Comparison of ENCODE assay signal across 18 cellular contexts in the genomic region with DNA sequence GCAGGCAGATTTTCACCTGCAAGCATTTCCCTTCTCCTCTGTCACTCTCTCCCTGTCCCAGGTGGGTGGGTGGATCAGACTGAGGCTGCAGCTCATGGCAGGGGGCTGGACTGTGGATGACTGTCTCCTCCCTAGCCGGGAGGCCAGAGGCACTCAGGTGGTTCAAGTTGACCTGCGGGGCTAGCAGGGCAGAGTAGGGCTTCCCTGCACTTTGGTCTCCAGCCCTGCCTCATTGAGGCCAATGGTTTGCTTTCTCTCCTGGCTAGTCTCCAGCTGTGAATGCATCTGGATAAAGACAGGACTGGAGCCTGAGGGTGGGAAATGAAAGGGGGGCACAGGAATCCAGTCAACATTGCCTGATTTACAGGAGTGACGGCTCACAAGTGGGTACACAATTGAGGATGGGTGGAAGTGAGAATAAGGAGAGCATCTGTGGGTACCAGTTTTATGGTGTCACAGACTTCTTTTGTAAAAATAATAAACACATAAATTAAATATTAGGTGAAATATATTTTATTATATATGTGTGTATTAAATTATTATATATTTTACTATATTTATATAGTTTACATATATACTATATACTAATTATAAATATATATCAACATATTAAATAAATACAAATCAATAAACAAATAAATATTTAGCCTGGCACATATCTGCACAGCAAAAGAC. TPM values are rescaled to one million over a fixed set of nuclear protein-coding genes. Genes with fewer than 3 reads are reported as not detected.
DNase-seq lines count a peak whose midpoint lies in the region; ATAC-seq and TF ChIP-seq lines count a peak whose summit lies in the region.
"Had no signal": no experiment of that assay in that cellular context is flagged by ENCODE, and none has a peak within 500 bp of the region (broad histone marks: within the 10 kb centered on the region; RNA-seq: fewer than 3 reads in every experiment).

No MANE protein-coding gene starts in this region.

- H3K9ac ChIP-seq in mucosa of rectum (ENCODE audit: low read depth in 1 of 2, low read length in 2 of 2), result no peak overlapping the region

- no peak overlapping the region for H3K4me3 Mint-ChIP-seq in activated CD8-positive, alpha-beta memory T cell treated with anti-CD3 and anti-CD28 coated beads, Interleukin-2, amount 10 ng/mL, durations not matched to agents 7 days and 5 days
- peak overlapping the region in 4 of 7 donors; percentile 23 to 64 (median 40) for H3K4me3 Mint-ChIP-seq in CD8-positive, alpha-beta memory T cell
- H3K4me3 Mint-ChIP-seq in activated T-helper 1 cell treated with anti-CD3 and anti-CD28 coated beads, Interleukin-12 subunit alpha, Interleukin-12 subunit beta, Interleukin-2, Interleukin-4 antibody, amounts not matched to agents 30 ng/mL and 10 ng/mL and 1 ng/mL, durations not matched to agents 14 hours and 24 hours and 36 hours, result peak overlapping the region; percentile 76
- H3K4me3 Mint-ChIP-seq: nephron progenitor cell had no signal

- no peak for TF ChIP-seq CTCF in lower lobe of right lung (IDR thresholded peaks at IDR 0.05)
- TF ChIP-seq CTCF in tibial nerve (IDR thresholded peaks at IDR 0.05), result no peak

- TF ChIP-seq POLR2A in tibial nerve (IDR thresholded peaks at IDR 0.05), result no peak

- no peak overlapping the region for H3K4me3 ChIP-seq in CD8-positive, alpha-beta memory T cell (ENCODE audit: low read length)
- no peak overlapping the region for H3K4me3 ChIP-seq in mucosa of rectum (ENCODE audit: low read length in 2 of 2)
- no peak overlapping the region for H3K4me3 ChIP-seq in lower lobe of right lung
- no peak overlapping the region for H3K4me3 ChIP-seq in tibial nerve
- H3K4me3 ChIP-seq: esophagus muscularis mucosa had no signal

- no peak for ATAC-seq in activated CD8-positive, alpha-beta memory T cell treated with anti-CD3 and anti-CD28 coated beads, Interleukin-2, amount 10 ng/mL, durations not matched to agents 7 days and 5 days
- no peak for ATAC-seq in lower lobe of right lung
- no peak for ATAC-seq in HG03432 (IDR thresholded peaks at IDR 0.05; ENCODE audit: unreplicated experiment)

- intact Hi-C loops in activated T-helper 1 cell treated with anti-CD3 and anti-CD28 coated beads, Interleukin-12 subunit alpha, Interleukin-12 subunit beta, Interleukin-2, Interleukin-4 antibody, amounts not matched to agents 30 ng/mL and 10 ng/mL and 1 ng/mL, durations not matched to agents 14 hours and 24 hours and 36 hours (cut with micrococcal nuclease), result loop anchor here (1.0 kb wide), 2 partner anchors 8 to 36 kb away; no protein-coding TSS in a partner anchor
- intact Hi-C loops in lower lobe of right lung (cut with DNase I), result no loop called here

- POLR2A ChIA-PET in CD8-positive, alpha-beta memory T cell (lab: Charles Lee), result no interaction called here

- no peaks in the 10 kb centered on the region for H3K9me3 ChIP-seq in CD8-positive, alpha-beta memory T cell (ENCODE audit: low read length)
- H3K9me3 ChIP-seq in mucosa of rectum (ENCODE audit: control insufficient read depth in 2 of 2, low read length in 2 of 2) (no peaks in the 10 kb centered on the region), lower lobe of right lung (no peaks in the 10 kb centered on the region), tibial nerve (no peaks in the 10 kb centered on the region)

- H3K4me1 ChIP-seq in CD8-positive, alpha-beta memory T cell (ENCODE audit: insufficient read depth, low read length), result peaks cover 87% of the 10 kb centered on the region
- H3K4me1 ChIP-seq in mucosa of rectum (ENCODE audit: control insufficient read depth in 2 of 2, insufficient read depth in 2 of 2, low read length in 2 of 2) (peaks cover 31 to 57% of the 10 kb centered on the region in 2 donors), lower lobe of right lung (peaks cover 33% of the 10 kb centered on the region), tibial nerve (peaks cover 0 to 13% (median 3%) of the 10 kb centered on the region in 4 donors)

- no peak for TF ChIP-seq EP300 in tibial nerve (IDR thresholded peaks at IDR 0.05)

- H3K36me3 ChIP-seq in CD8-positive, alpha-beta memory T cell (ENCODE audit: insufficient read depth, low read length), result no peaks in the 10 kb centered on the region
- H3K36me3 ChIP-seq in mucosa of rectum (ENCODE audit: control insufficient read depth in 2 of 2, insufficient read depth in 2 of 2, low read length in 2 of 2) (no peaks in the 10 kb centered on the region), lower lobe of right lung (no peaks in the 10 kb centered on the region), tibial nerve (no peaks in the 10 kb centered on the region)
- H3K36me3 ChIP-seq: brain microvascular endothelial cell, esophagus muscularis mucosa had no signal

- no peaks in the 10 kb centered on the region for H3K9me3 Mint-ChIP-seq in activated CD8-positive, alpha-beta memory T cell treated with anti-CD3 and anti-CD28 coated beads, Interleukin-2, amount 10 ng/mL, durations not matched to agents 7 days and 5 days (ENCODE audit: low read depth)
- no peaks in the 10 kb centered on the region for H3K9me3 Mint-ChIP-seq in CD8-positive, alpha-beta memory T cell
- H3K9me3 Mint-ChIP-seq in activated T-helper 1 cell treated with anti-CD3 and anti-CD28 coated beads, Interleukin-12 subunit alpha, Interleukin-12 subunit beta, Interleukin-2, Interleukin-4 antibody, amounts not matched to agents 30 ng/mL and 10 ng/mL and 1 ng/mL, durations not matched to agents 14 hours and 24 hours and 36 hours, result peaks cover 5% of the 10 kb centered on the region
- H3K9me3 Mint-ChIP-seq: nephron progenitor cell had no signal

- no peak overlapping the region for H3K27ac ChIP-seq in CD8-positive, alpha-beta memory T cell (ENCODE audit: low read depth, low read length)
- peak overlapping the region; percentile 40 to 62 for H3K27ac ChIP-seq in mucosa of rectum (ENCODE audit: low read depth in 2 of 2, low read length in 2 of 2)
- H3K27ac ChIP-seq in lower lobe of right lung, result no peak overlapping the region
- H3K27ac ChIP-seq in tibial nerve, result no peak overlapping the region
- H3K27ac ChIP-seq: brain microvascular endothelial cell, esophagus muscularis mucosa had no signal

- no peak for DNase-seq in activated CD8-positive, alpha-beta memory T cell treated with anti-CD3 and anti-CD28 coated beads, Interleukin-2, amount 10 ng/mL, durations not matched to agents 7 days and 5 days
- no peak for DNase-seq in activated CD8-positive, alpha-beta memory T cell treated with anti-CD3 and anti-CD28 coated beads, Interleukin-2, amount 50 U/mL, for 48 hours
- DNase-seq in CD8-positive, alpha-beta memory T cell, result no peak
- no peak for DNase-seq in activated T-helper 1 cell treated with anti-CD3 and anti-CD28 coated beads, Interleukin-12 subunit alpha, Interleukin-12 subunit beta, Interleukin-2, Interleukin-4 antibody, amounts not matched to agents 30 ng/mL and 10 ng/mL and 1 ng/mL, durations not matched to agents 14 hours and 24 hours and 36 hours (ENCODE audit: low spot score)
- DNase-seq in lower lobe of right lung (no peak), tibial nerve (ENCODE audit: low spot score in 2 of 2) (no peak)
- DNase-seq: activated CD4-positive, alpha-beta T cell treated with anti-CD3 and anti-CD28 coated beads for 48 hours; brain microvascular endothelial cell; Calu3; glutamatergic neuron; MM.1S; NCI-H187 treated with DMSO at 0.1 percent for 48 hours; NCI-H510A treated with DMSO at 0.1 percent for 48 hours; nephron progenitor cell; stimulated activated CD4-positive, alpha-beta T cell treated with anti-CD3 and anti-CD28 coated beads, Interleukin-12 subunit alpha, Interleukin-12 subunit beta, amount 100 ng/mL, for 4 hours had no signal

- CTCF ChIA-PET in activated CD8-positive, alpha-beta memory T cell treated with anti-CD3 and anti-CD28 coated beads, Interleukin-2, amount 10 ng/mL, durations not matched to agents 7 days and 5 days (lab: Charles Lee), result interaction anchor here (5.5 kb wide), 1 partner anchor 23 kb away, joined by 37 read pairs; no protein-coding TSS in a partner anchor
- CTCF ChIA-PET in CD8-positive, alpha-beta memory T cell (lab: Charles Lee), result no interaction called here

- peaks cover 79% of the 10 kb centered on the region for H3K4me1 Mint-ChIP-seq in activated CD8-positive, alpha-beta memory T cell treated with anti-CD3 and anti-CD28 coated beads, Interleukin-2, amount 10 ng/mL, durations not matched to agents 7 days and 5 days
- H3K4me1 Mint-ChIP-seq in CD8-positive, alpha-beta memory T cell, result peaks cover 84 to 96% (median 95%) of the 10 kb centered on the region in 3 donors
- peaks cover 89% of the 10 kb centered on the region for H3K4me1 Mint-ChIP-seq in activated T-helper 1 cell treated with anti-CD3 and anti-CD28 coated beads, Interleukin-12 subunit alpha, Interleukin-12 subunit beta, Interleukin-2, Interleukin-4 antibody, amounts not matched to agents 30 ng/mL and 10 ng/mL and 1 ng/mL, durations not matched to agents 14 hours and 24 hours and 36 hours (ENCODE audit: low read depth)

- no peaks in the 10 kb centered on the region for H3K27me3 Mint-ChIP-seq in activated CD8-positive, alpha-beta memory T cell treated with anti-CD3 and anti-CD28 coated beads, Interleukin-2, amount 10 ng/mL, durations not matched to agents 7 days and 5 days
- no peaks in the 10 kb centered on the region for H3K27me3 Mint-ChIP-seq in CD8-positive, alpha-beta memory T cell
- H3K27me3 Mint-ChIP-seq in activated T-helper 1 cell treated with anti-CD3 and anti-CD28 coated beads, Interleukin-12 subunit alpha, Interleukin-12 subunit beta, Interleukin-2, Interleukin-4 antibody, amounts not matched to agents 30 ng/mL and 10 ng/mL and 1 ng/mL, durations not matched to agents 14 hours and 24 hours and 36 hours (ENCODE audit: insufficient read depth), result no peaks in the 10 kb centered on the region

- H3K27me3 ChIP-seq in CD8-positive, alpha-beta memory T cell (ENCODE audit: insufficient read depth, low read length, poor library complexity, severe bottlenecking), result no peaks in the 10 kb centered on the region
- H3K27me3 ChIP-seq in mucosa of rectum (ENCODE audit: control insufficient read depth in 2 of 2, insufficient read depth in 2 of 2, low read length in 2 of 2), result no peaks in the 10 kb centered on the region
- no peaks in the 10 kb centered on the region for H3K27me3 ChIP-seq in lower lobe of right lung (ENCODE audit: low read depth)
- H3K27me3 ChIP-seq in tibial nerve, result no peaks in the 10 kb centered on the region
- H3K27me3 ChIP-seq: brain microvascular endothelial cell had no signal

- peak overlapping the region; percentile 52 for H3K27ac Mint-ChIP-seq in activated CD8-positive, alpha-beta memory T cell treated with anti-CD3 and anti-CD28 coated beads, Interleukin-2, amount 10 ng/mL, durations not matched to agents 7 days and 5 days
- H3K27ac Mint-ChIP-seq in CD8-positive, alpha-beta memory T cell, result peak overlapping the region in 7 of 8 donors; percentile 67 to 96 (median 90)
- H3K27ac Mint-ChIP-seq in activated T-helper 1 cell treated with anti-CD3 and anti-CD28 coated beads, Interleukin-12 subunit alpha, Interleukin-12 subunit beta, Interleukin-2, Interleukin-4 antibody, amounts not matched to agents 30 ng/mL and 10 ng/mL and 1 ng/mL, durations not matched to agents 14 hours and 24 hours and 36 hours, result peak overlapping the region; percentile 91
- H3K27ac Mint-ChIP-seq: nephron progenitor cell had no signal

- 97 to 100% methylated on average over 2 of the region's 3 CpGs for whole genome bisulfite sequencing in tibial nerve, 2 donors

- peaks cover 19% of the 10 kb centered on the region for H3K36me3 Mint-ChIP-seq in activated CD8-positive, alpha-beta memory T cell treated with anti-CD3 and anti-CD28 coated beads, Interleukin-2, amount 10 ng/mL, durations not matched to agents 7 days and 5 days
- H3K36me3 Mint-ChIP-seq in CD8-positive, alpha-beta memory T cell, result peaks cover 0 to 32% (median 8%) of the 10 kb centered on the region in 3 donors
- H3K36me3 Mint-ChIP-seq in activated T-helper 1 cell treated with anti-CD3 and anti-CD28 coated beads, Interleukin-12 subunit alpha, Interleukin-12 subunit beta, Interleukin-2, Interleukin-4 antibody, amounts not matched to agents 30 ng/mL and 10 ng/mL and 1 ng/mL, durations not matched to agents 14 hours and 24 hours and 36 hours (ENCODE audit: low read depth), result peaks cover 39% of the 10 kb centered on the region

RNA-seq across cellular contexts. Expression of a gene that starts 25.6 kb away (rescaled TPM):
- 10 to 100 TPM; 23.3 to 35.3 TPM for total RNA-seq in activated CD8-positive, alpha-beta memory T cell treated with anti-CD3 and anti-CD28 coated beads, Interleukin-2, amount 10 ng/mL, durations not matched to agents 7 days and 5 days
- total RNA-seq in CD8-positive, alpha-beta memory T cell, result 10 to 100 TPM; 40.3 to 41.5 TPM
- 22.0 TPM for polyA plus RNA-seq in CD8-positive, alpha-beta memory T cell
- 112 and 116 TPM in 2 replicates for total RNA-seq in activated T-helper 1 cell treated with anti-CD3 and anti-CD28 coated beads, Interleukin-12 subunit alpha, Interleukin-12 subunit beta, Interleukin-2, Interleukin-4 antibody, amounts not matched to agents 30 ng/mL and 10 ng/mL and 1 ng/mL, durations not matched to agents 14 hours and 24 hours and 36 hours
- total RNA-seq in lower lobe of right lung (110 TPM), tibial nerve (10 to 100 TPM; 23.6 to 36.9 (median 26.3) TPM)

Comparison
In these comparisons a context has a peak if more than half of its experiments do, and no peak if none do; other contexts are left out.
1. H3K27ac ChIP-seq: peak in mucosa of rectum (2 of 2); none in CD8-positive, alpha-beta memory T cell (single experiment), lower lobe of right lung (single experiment) and tibial nerve (0 of 4).
2. Peak in every context shown above with its lines, with median percentiles within 50 percentile points of each other: H3K27ac Mint-ChIP-seq.